Comparison of ENCODE assay signal across 1 cellular context in the genomic region with DNA sequence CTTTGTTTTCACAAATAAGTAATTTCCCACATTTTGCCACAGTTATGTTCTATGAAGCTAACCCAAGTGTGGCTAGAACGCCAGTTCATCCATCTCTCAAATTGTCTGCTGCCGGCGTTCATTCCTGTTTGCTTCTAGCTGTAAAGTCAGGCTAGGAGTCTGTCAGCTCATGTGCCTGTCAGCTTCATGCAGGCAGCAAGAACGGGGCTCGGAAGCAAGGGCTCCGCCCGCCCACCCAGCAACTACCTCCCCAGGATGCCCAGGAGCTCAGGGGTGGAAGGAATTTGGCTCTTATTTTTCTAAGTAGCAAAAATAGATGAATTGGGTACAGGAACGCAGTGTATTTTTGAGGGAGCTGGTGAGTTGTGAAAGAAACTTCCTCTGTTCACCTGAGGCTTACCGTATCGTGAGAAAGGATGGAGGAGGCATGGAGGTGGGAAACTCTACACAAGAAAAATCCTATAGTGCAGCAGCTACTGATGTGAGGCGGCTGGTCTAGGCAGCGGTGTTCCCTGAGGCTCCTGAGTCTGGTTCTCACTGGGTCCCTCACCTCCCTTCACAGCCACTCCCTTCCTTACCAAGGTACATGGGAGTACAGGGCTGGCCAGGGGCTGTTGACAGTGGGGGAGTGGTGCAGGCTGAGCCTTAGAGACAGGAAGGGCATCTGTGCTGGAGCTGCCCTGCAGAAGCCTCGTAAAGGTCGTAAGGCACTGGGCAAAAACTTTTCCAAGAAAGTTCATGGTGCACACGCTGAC.
TF ChIP-seq lines count a peak whose summit lies in the region.

No MANE protein-coding gene starts in this region.

TF ChIP-seq in GM12878, 131 proteins besides CTCF, POLR2A, EP300 and RAD21:
- no peak for TF ChIP-seq POLR2AphosphoS2 (IDR thresholded peaks at IDR 0.05; ENCODE audit: low read depth, low read length)
